Comparison of ENCODE assay signal across 11 cellular contexts in the genomic region with DNA sequence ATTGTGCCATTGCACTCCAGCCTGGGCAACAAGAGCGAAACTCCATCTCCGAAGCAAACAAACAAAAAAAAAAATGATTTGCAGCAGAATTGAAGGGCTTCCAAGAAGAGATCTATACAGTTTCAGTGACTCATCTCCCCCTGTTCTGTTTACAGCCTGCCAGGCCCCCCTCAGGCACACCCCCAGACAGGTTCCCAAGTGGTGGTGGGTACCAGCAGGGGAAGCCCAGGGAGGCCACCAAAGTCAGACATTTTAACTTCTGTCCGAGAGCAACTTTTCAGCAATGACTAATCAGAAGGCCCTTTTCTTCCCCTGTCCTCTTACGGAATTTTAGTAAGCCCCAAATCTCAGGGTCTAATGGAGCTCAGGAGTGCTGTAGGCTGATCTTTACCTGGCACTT.
A peak's percentile ranks its signal among the peaks of the same experiment; 100 is the strongest.
DNase-seq lines count a peak whose midpoint lies in the region; ATAC-seq and TF ChIP-seq lines count a peak whose summit lies in the region.
"Had no signal": no experiment of that assay in that cellular context is flagged by ENCODE, and none has a peak within 500 bp of the region (broad histone marks: within the 10 kb centered on the region; RNA-seq: fewer than 3 reads in every experiment).

No MANE protein-coding gene starts in this region.

- peak; percentile 48 for ATAC-seq in GM19023 (IDR thresholded peaks at IDR 0.05; ENCODE audit: unreplicated experiment)
- ATAC-seq in HG02642 (IDR thresholded peaks at IDR 0.05; ENCODE audit: poor library complexity, unreplicated experiment), result peak; percentile 29
- peak; percentile 22 for ATAC-seq in HG03442 (IDR thresholded peaks at IDR 0.05; ENCODE audit: unreplicated experiment)
- ATAC-seq in Right ventricle myocardium inferior, result no peak
- ATAC-seq: lower lobe of right lung had no signal

- in situ Hi-C loops in KBM-7 (cut with MboI; ENCODE audit: low pct_unique_long_range_greater_than_20kb, low sequenced_read_pairs), result no loop called here

- CTCF ChIA-PET in GM10248 (lab: Yijun Ruan, JAX), result interaction anchor here (1.1 to 2.4 kb wide), 8 partner anchors 10 to 63 kb away, joined by 3 to 8 read pairs (median 5); no protein-coding TSS in a partner anchor

- intact Hi-C loops in Right ventricle myocardium inferior (cut with DNase I), result no loop called here

- POLR2A ChIA-PET in GM10248 (lab: Yijun Ruan, JAX), result interaction anchor here (0.6 to 0.7 kb wide), 2 partner anchors 13 to 434 kb away, joined by 3 read pairs; no protein-coding TSS in a partner anchor

- DNase-seq in GM10248 (ENCODE audit: extremely low spot score), result peak; percentile 62
- no peak for DNase-seq in EL
- no peak for DNase-seq in NCI-H146 treated with DMSO at 0.1 percent for 48 hours (lab: John Stamatoyannopoulos, UW; ENCODE audit: unreplicated experiment)
- DNase-seq in Right ventricle myocardium inferior (ENCODE audit: missing footprints), result no peak
- no peak for DNase-seq in KBM-7
- DNase-seq: DMS153, lower lobe of right lung, NCI-H2107 had no signal

- TF ChIP-seq CTCF in GM10248 (IDR thresholded peaks at IDR 0.05; ENCODE audit: control extremely low read depth, extremely low read depth, low read depth, missing control alignments), result no peak
